In genomic region chr1:207639362-207639761, GRCh38 we compare ENCODE assay signal across 14 cellular contexts. TPM values are rescaled to one million over a fixed set of nuclear protein-coding genes. Genes with fewer than 3 reads are reported as not detected.
DNase-seq lines count a peak whose midpoint lies in the region; ATAC-seq, FAIRE-seq and TF ChIP-seq lines count a peak whose summit lies in the region.
"Not testable (repeated sequence)": the region's sequence is repeated elsewhere in the genome, so short reads cannot be mapped to it uniquely, and the experiment has no call there.
"Had no signal": no experiment of that assay in that cellular context is flagged by ENCODE, and none has a peak within 500 bp of the region (broad histone marks: within the 10 kb centered on the region; RNA-seq: fewer than 3 reads in every experiment).

No MANE protein-coding gene starts in this region.

- BruUV-seq in K562 (replicated peaks; lab: Mats Ljungman, UMichigan): not testable (repeated sequence)

- H4K20me1 ChIP-seq in K562 (replicated peaks; ENCODE audit: control insufficient read depth, insufficient read depth, low read length): not testable (repeated sequence)

- intact Hi-C loops in K562 (cut with micrococcal nuclease): not testable (repeated sequence)

- not testable (repeated sequence) for H3K4me3 ChIP-seq in K562

- H3K9me1 ChIP-seq in K562 (ENCODE audit: control insufficient read depth, insufficient read depth, low read length): not testable (repeated sequence)

- not testable (repeated sequence) for H3K27me3 ChIP-seq in K562 (ENCODE audit: control insufficient read depth in 2 of 2, insufficient read depth in 2 of 2, low read length in 2 of 2)

- in situ Hi-C loops in K562 (cut with MboI): not testable (repeated sequence)

- DNase-seq in GM12891 (ENCODE audit: insufficient read length, low spot score); WTC11 (ENCODE audit: low spot score); K562 (ENCODE audit: extremely low read depth in 1 of 4, low spot score in 3 of 4); endothelial cell (ENCODE audit: low spot score): not testable (repeated sequence)
- peak; percentile 8 for DNase-seq in pons (ENCODE audit: low spot score)

- CTCF ChIA-PET in WTC11 (lab: Charles Lee): interaction anchor here (1.0 to 2.7 kb wide), 3 partner anchors 19 to 60 kb away, joined by 3 to 13 read pairs (median 5); no protein-coding TSS in a partner anchor
- CTCF ChIA-PET in K562 (lab: Yijun Ruan, JAX; ENCODE audit: low intra/inter-chr PET ratio): not testable (repeated sequence)

- peak; percentile 20 for FAIRE-seq in GM12891 (lab: Jason Lieb, UNC)
- FAIRE-seq in K562 (lab: Jason Lieb, UNC): not testable (repeated sequence)

- 0 out of 2 replicates have a peak, but pooled peaks have one; percentile 36 for ATAC-seq in WTC11
- ATAC-seq in K562: peak; percentile 70

- peaks cover 62% of the 10 kb centered on the region for H3K4me1 Mint-ChIP-seq in WTC11
- H3K4me1 Mint-ChIP-seq in endothelial cell (ENCODE audit: unreplicated experiment): peaks cover 54% of the 10 kb centered on the region

- H3K79me2 ChIP-seq in K562 (ENCODE audit: control insufficient read depth, insufficient read depth, low read length): not testable (repeated sequence)

- H3K9me3 Mint-ChIP-seq in WTC11; endothelial cell (ENCODE audit: unreplicated experiment): not testable (repeated sequence)

- not testable (repeated sequence) for TF ChIP-seq RAD21 in K562 (CRISPR knock-in tag; conservative IDR thresholded peaks at IDR 0.05 in 1 of 2, IDR thresholded peaks at IDR 0.05 in 1 of 2)

- H3K27ac Mint-ChIP-seq in WTC11: not testable (repeated sequence)
- peak overlapping the region; percentile 76 for H3K27ac Mint-ChIP-seq in endothelial cell (ENCODE audit: unreplicated experiment)

- H3K27me3 Mint-ChIP-seq in WTC11 (ENCODE audit: low read depth); endothelial cell (ENCODE audit: unreplicated experiment): not testable (repeated sequence)

- peak overlapping the region; percentile 69 for H2AFZ ChIP-seq in K562 (ENCODE audit: low read depth, low read length)

- not testable (repeated sequence) for H3K36me3 ChIP-seq in K562 (ENCODE audit: control insufficient read depth, insufficient read depth, low read length)

- TF ChIP-seq EP300 in K562 (IDR thresholded peaks at IDR 0.05; ENCODE audit: low read length): not testable (repeated sequence)

- not testable (repeated sequence) for TF ChIP-seq CTCF in WTC11 (IDR thresholded peaks at IDR 0.05); K562 (IDR thresholded peaks at IDR 0.05 in 2 of 3, conservative IDR thresholded peaks at IDR 0.05 in 1 of 3; ENCODE audit: insufficient read depth in 2 of 3, low read depth in 1 of 3, low read length in 3 of 3); endothelial cell (IDR thresholded peaks at IDR 0.05; ENCODE audit: unreplicated experiment)

- H3K27ac ChIP-seq in K562 (ENCODE audit: extremely low read depth, low read depth, low read length): not testable (repeated sequence)
- H3K27ac ChIP-seq in cingulate gyrus (ENCODE audit: low read depth, low read length) (peak overlapping the region; percentile 72), temporal lobe (ENCODE audit: low read depth, low read length) (peak overlapping the region; percentile 83)

- WGBS in K562 (ENCODE audit: insufficient coverage, low coverage, missing lambda C conversion rate): 45% methylated on average over 5 of the region's 5 CpGs

- H3K4me2 ChIP-seq in K562 (ENCODE audit: insufficient read depth, low read length): not testable (repeated sequence)

- not testable (repeated sequence) for H3K36me3 Mint-ChIP-seq in WTC11; endothelial cell (ENCODE audit: low read depth, unreplicated experiment)

- peaks cover 0 to 18% of the 10 kb centered on the region in 2 experiments; a peak in 3 of 5 replicates for H3K4me1 ChIP-seq in K562 (replicated peaks in 1 of 2; ENCODE audit: control insufficient read depth in 2 of 2, insufficient read depth in 2 of 2, low read length in 2 of 2)

- H3K9me3 ChIP-seq in K562 (replicated peaks; ENCODE audit: control insufficient read depth, insufficient read depth, low read depth, low read length): not testable (repeated sequence)

- POLR2A ChIA-PET in WTC11 (lab: Charles Lee): not testable (repeated sequence)
- POLR2A ChIA-PET in K562 (lab: Yijun Ruan, JAX): interaction anchor here (1.4 to 2.9 kb wide), 2 partner anchors 7 to 11 kb away, joined by 3 to 13 read pairs; no protein-coding TSS in a partner anchor

- TF ChIP-seq POLR2A in GM12891 (IDR thresholded peaks at IDR 0.05; ENCODE audit: low read depth, low read length); K562 (conservative IDR thresholded peaks at IDR 0.05): not testable (repeated sequence)

- not testable (repeated sequence) for H3K9ac ChIP-seq in K562 (ENCODE audit: insufficient read depth in 1 of 2, low read depth in 2 of 2, low read length in 2 of 2)

- not testable (repeated sequence) for H3K4me3 Mint-ChIP-seq in WTC11; endothelial cell (ENCODE audit: unreplicated experiment)

RNA-seq across cellular contexts. Expression of gene CR1L, which starts 5.6 kb away (rescaled TPM):
- polyA plus RNA-seq in GM12891 (2012; ENCODE audit: low read depth, missing spikeins): 0.18 TPM
- total RNA-seq in WTC11 (2021): 12.5 to 16.5 TPM (median 13.7 TPM) in 3 replicates
- 155 and 191 TPM in 2 replicates for total RNA-seq in K562 (2011; cell fraction: chromatin; rRNA removed; ENCODE audit: low replicate concordance)
- 84.4 and 92.0 TPM in 2 replicates for total RNA-seq in K562 (2011; cell fraction: nucleolus; rRNA removed)
- total RNA-seq in K562 (2011; cell fraction: nucleoplasm; rRNA removed): 106 and 111 TPM in 2 replicates
- total RNA-seq in K562 (2014; rRNA removed): 10.1 and 11.9 TPM in 2 replicates
- total RNA-seq in K562 (2014; rRNA removed; fragmentation: Illumina TruSeq; extraction: Trizol): 22.6 and 26.2 TPM in 2 replicates
- total RNA-seq in K562 (2015; rRNA removed; fragmentation: Illumina TruSeq; extraction: Trizol): 12.7 and 14.2 TPM in 2 replicates
- total RNA-seq in K562 (2021): 30.0 and 33.7 TPM in 2 replicates
- 37.8 and 45.4 TPM in 2 replicates for polyA plus RNA-seq in K562 (2011; rRNA removed)
- 45.9 and 63.7 TPM in 2 replicates for polyA plus RNA-seq in K562 (2011; cell fraction: cytosol; rRNA removed)
- polyA plus RNA-seq in K562 (2011; cell fraction: nucleus; rRNA removed): 126 and 140 TPM in 2 replicates
- 15.0 and 22.9 TPM in 2 replicates for polyA plus RNA-seq in K562 (2012)
- 37.0 and 51.1 TPM in 2 replicates for polyA plus RNA-seq in K562 (2014; fragmentation: Illumina TruSeq; extraction: Trizol)
- polyA plus RNA-seq in K562 (2014; fragmentation: Nextera tagmentation; extraction: Ambion mirVana): 10 to 100 TPM; 53.4 to 74.8 TPM
- 34.3 and 35.1 TPM in 2 replicates for polyA plus RNA-seq in K562 (2014; rRNA removed)
- polyA minus RNA-seq in K562 (2011; rRNA and poly(A)+ RNA removed): 54.6 and 74.7 TPM in 2 replicates
- 27.0 and 30.3 TPM in 2 replicates for polyA minus RNA-seq in K562 (2011; cell fraction: cytosol; rRNA and poly(A)+ RNA removed)
- 88.5 and 136 TPM in 2 replicates for polyA minus RNA-seq in K562 (2011; cell fraction: nucleus; rRNA and poly(A)+ RNA removed)
- total RNA-seq in endothelial cell (ENCODE audit: unreplicated experiment): 48.0 TPM
- not detected for total RNA-seq in temporal lobe
- total RNA-seq: A673; Caco-2; Calu3; CD4-positive, alpha-beta T cell; CD8-positive, alpha-beta T cell had no signal
- polyA plus RNA-seq: AG04450, BJ had no signal

Comparison
In these comparisons a context has a peak if more than half of its experiments do, and no peak if none do; other contexts are left out.
1. RNA of gene CR1L, which starts 5.6 kb away (total RNA-seq): 48.0 TPM in endothelial cell (single experiment), 10.1 to 191 TPM in K562 and 12.5 to 16.5 TPM in WTC11; not detected in temporal lobe (single experiment); every median in the first group is over 10 times any median in the second.